8 cellular contexts compared by ENCODE assay signal in the genomic region with DNA sequence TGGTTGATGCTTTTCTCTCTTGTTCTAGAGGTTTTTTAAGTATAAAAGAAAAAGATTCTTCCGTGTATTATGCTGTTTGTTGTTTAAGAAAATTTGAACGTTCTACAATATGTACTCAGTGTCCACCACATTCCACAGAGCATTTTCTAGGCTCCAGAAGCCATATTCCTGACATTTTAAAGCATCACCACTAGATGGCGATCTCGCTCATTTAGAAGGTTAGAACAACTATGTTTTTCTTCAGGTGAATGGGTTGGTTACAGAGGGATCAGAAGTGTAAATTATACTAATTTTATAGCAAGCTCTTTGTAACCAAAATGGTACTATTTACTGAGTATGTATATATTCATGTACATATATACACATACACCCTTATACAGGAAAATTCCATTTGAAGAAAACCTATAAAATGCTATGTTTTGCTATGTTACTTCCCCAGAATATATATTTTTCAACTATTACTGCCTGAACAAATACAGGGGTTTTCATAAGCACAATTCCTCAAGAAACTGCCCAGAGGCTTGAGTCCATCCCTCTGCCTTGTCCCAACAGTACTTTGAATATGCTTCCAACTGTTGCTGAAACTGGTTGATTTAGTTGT.
DNase-seq lines count a peak whose midpoint lies in the region; ATAC-seq, FAIRE-seq and TF ChIP-seq lines count a peak whose summit lies in the region.

No MANE protein-coding gene starts in this region.

- no peaks in the 10 kb centered on the region for H3F3A ChIP-seq in PC-9 (ENCODE audit: insufficient read depth, low read depth)

- H3K27ac Mint-ChIP-seq in memory B cell, result no peak overlapping the region

- no peak overlapping the region for H3K27ac ChIP-seq in PC-9

- no peaks in the 10 kb centered on the region for H3K4me1 ChIP-seq in PC-9 (replicated peaks; ENCODE audit: insufficient read depth)

- no peak overlapping the region for H3K4me3 Mint-ChIP-seq in memory B cell

- no peaks in the 10 kb centered on the region for H3K79me2 ChIP-seq in PC-9 (ENCODE audit: low read depth)

- no peak overlapping the region for H3K4me3 ChIP-seq in PC-9

- no peaks in the 10 kb centered on the region for H3K9me3 ChIP-seq in PC-9 (ENCODE audit: insufficient read depth, low read depth)

- CTCF ChIA-PET in PC-9 (lab: Charles Lee), result no interaction called here

- FAIRE-seq in HTR-8/SVneo (lab: Jason Lieb, UNC), result no peak

- no peak overlapping the region for H2AFZ ChIP-seq in PC-9

- no peaks in the 10 kb centered on the region for H3K27me3 ChIP-seq in PC-9 (ENCODE audit: insufficient read depth, low read depth)

- H3K9me2 ChIP-seq in PC-9 (ENCODE audit: insufficient read depth), result no peaks in the 10 kb centered on the region

- no peaks in the 10 kb centered on the region for H4K20me1 ChIP-seq in PC-9 (ENCODE audit: insufficient read depth)

- TF ChIP-seq CTCF in PC-9 (conservative IDR thresholded peaks at IDR 0.05), result peak; percentile 80

- POLR2A ChIA-PET in PC-9 (lab: Charles Lee; ENCODE audit: unreplicated experiment), result interaction anchor here (0.7 kb wide), 1 partner anchor 530 kb away, joined by 4 read pairs; no protein-coding TSS in a partner anchor

- H3K9me3 Mint-ChIP-seq in memory B cell, result no peaks in the 10 kb centered on the region

- no peaks in the 10 kb centered on the region for H3K36me3 Mint-ChIP-seq in memory B cell

- BruUV-seq in PC-9 (replicated peaks; lab: Mats Ljungman, UMichigan), result no TSS peak

- H3K4me1 Mint-ChIP-seq in memory B cell, result no peaks in the 10 kb centered on the region

- ATAC-seq in GM21529 (IDR thresholded peaks at IDR 0.05; ENCODE audit: unreplicated experiment) (peak; percentile 83), memory B cell (ENCODE audit: low read depth) (no peak)

- peak in 2 of 3 donors; percentile 0 to 45 for DNase-seq in stimulated activated CD4-positive, alpha-beta T cell treated with anti-CD3 and anti-CD28 coated beads, Interleukin-12 subunit alpha, Interleukin-12 subunit beta, amount 100 ng/mL, for 48 hours (ENCODE audit: low read depth in 2 of 3, low spot score in 1 of 3)
- no peak for DNase-seq in stimulated activated CD4-positive, alpha-beta T cell treated with anti-CD3 and anti-CD28 coated beads, Interleukin-4, amount 100 ng/mL, for 1 hour
- DNase-seq in HTR-8/SVneo (ENCODE audit: insufficient read length, low spot score) (peak; percentile 23), PC-9 (peak in 1 of 2 experiments; percentile 3), dedifferentiated amniotic fluid mesenchymal stem cell (ENCODE audit: extremely low spot score) (peak; percentile 48), memory B cell (ENCODE audit: low spot score in 2 of 2) (peak; percentile 12 to 23), C1 segment of cervical spinal cord (lab: John Stamatoyannopoulos, UW) (no peak)

- H3K4me2 ChIP-seq in PC-9, result no peak overlapping the region

- H3K27me3 Mint-ChIP-seq in memory B cell, result no peaks in the 10 kb centered on the region

- H3K36me3 ChIP-seq in PC-9 (ENCODE audit: low read depth), result no peaks in the 10 kb centered on the region

- intact Hi-C loops in PC-9 (cut with micrococcal nuclease; ENCODE audit: unreplicated experiment), result loop anchor here (2.0 to 5.0 kb wide), 2 partner anchors 1626 to 1685 kb away; no protein-coding TSS in a partner anchor

Comparison
In these comparisons a context has a peak if more than half of its experiments do, and no peak if none do; other contexts are left out.
1. DNase-seq: peak in stimulated activated CD4-positive, alpha-beta T cell treated with anti-CD3 and anti-CD28 coated beads, Interleukin-12 subunit alpha, Interleukin-12 subunit beta, amount 100 ng/mL, for 48 hours (2 of 3), HTR-8/SVneo (single experiment), dedifferentiated amniotic fluid mesenchymal stem cell (single experiment) and memory B cell (2 of 2); none in stimulated activated CD4-positive, alpha-beta T cell treated with anti-CD3 and anti-CD28 coated beads, Interleukin-4, amount 100 ng/mL, for 1 hour (single experiment) and C1 segment of cervical spinal cord (0 of 14).